Comparison of ENCODE assay signal across 23 cellular contexts in genomic region chr2:124165698-124166097, GRCh38.
DNase-seq lines count a peak whose midpoint lies in the region; ATAC-seq and TF ChIP-seq lines count a peak whose summit lies in the region.
"Had no signal": no experiment of that assay in that cellular context is flagged by ENCODE, and none has a peak within 500 bp of the region (broad histone marks: within the 10 kb centered on the region; RNA-seq: fewer than 3 reads in every experiment).

No MANE protein-coding gene starts in this region.

- no peaks in the 10 kb centered on the region for H3K36me3 Mint-ChIP-seq in GM23338 (ENCODE audit: low read depth)
- H3K36me3 Mint-ChIP-seq in endodermal cell (ENCODE audit: low read depth): no peaks in the 10 kb centered on the region
- H3K36me3 Mint-ChIP-seq: CD14-positive monocyte; CD4-positive, alpha-beta memory T cell; CD4-positive, CD25-positive, alpha-beta regulatory T cell; CD8-positive, alpha-beta memory T cell had no signal

- no peak overlapping the region for H3K27ac ChIP-seq in GM23338 (ENCODE audit: low read depth)
- H3K27ac ChIP-seq in endodermal cell (ENCODE audit: low read depth, low read length): no peak overlapping the region
- H3K27ac ChIP-seq: BLaER1 had no signal

- DNase-seq in GM23338 (ENCODE audit: low spot score) (no peak), endodermal cell (no peak), cardiac septum (ENCODE audit: low spot score) (no peak), SW 1271 (lab: John Stamatoyannopoulos, UW) (no peak)
- DNase-seq: 8988T; ACHN; AML-193; BE2C; C1 segment of cervical spinal cord; CD4-positive, alpha-beta memory T cell; CD4-positive, CD25-positive, alpha-beta regulatory T cell; CD8-positive, alpha-beta memory T cell; COR-L47; DMS 273 treated with DMSO at 0.1 percent for 48 hours; DMS153; DMS79; DND-41; EL; GDM1 had no signal

- H3F3A ChIP-seq in GM23338 (replicated peaks; ENCODE audit: low read depth): no peaks in the 10 kb centered on the region

- no peaks in the 10 kb centered on the region for H3K36me3 ChIP-seq in GM23338 (ENCODE audit: insufficient read depth)
- H3K36me3 ChIP-seq in endodermal cell (ENCODE audit: control insufficient read depth, insufficient read depth, low read length): no peaks in the 10 kb centered on the region
- H3K36me3 ChIP-seq: BE2C, BLaER1 had no signal

- peaks cover 29% of the 10 kb centered on the region for H3K4me1 Mint-ChIP-seq in GM23338
- peaks cover 24% of the 10 kb centered on the region for H3K4me1 Mint-ChIP-seq in endodermal cell
- H3K4me1 Mint-ChIP-seq: CD14-positive monocyte; CD4-positive, alpha-beta memory T cell; CD4-positive, CD25-positive, alpha-beta regulatory T cell; CD8-positive, alpha-beta memory T cell had no signal

- H3K27ac Mint-ChIP-seq in GM23338 (no peak overlapping the region), endodermal cell (no peak overlapping the region)
- H3K27ac Mint-ChIP-seq: CD14-positive monocyte; CD4-positive, alpha-beta memory T cell; CD4-positive, CD25-positive, alpha-beta regulatory T cell; CD8-positive, alpha-beta memory T cell had no signal

- H3K4me3 Mint-ChIP-seq in GM23338 (no peak overlapping the region), endodermal cell (no peak overlapping the region)
- H3K4me3 Mint-ChIP-seq: CD14-positive monocyte; CD4-positive, alpha-beta memory T cell; CD4-positive, CD25-positive, alpha-beta regulatory T cell; CD8-positive, alpha-beta memory T cell had no signal

- no peak overlapping the region for H2AFZ ChIP-seq in GM23338

- no peaks in the 10 kb centered on the region for H3K9me3 ChIP-seq in endodermal cell (ENCODE audit: control insufficient read depth, low read length)
- H3K9me3 ChIP-seq: BE2C, BLaER1 had no signal

- H4K20me1 ChIP-seq in GM23338 (replicated peaks; ENCODE audit: insufficient read depth): no peaks in the 10 kb centered on the region
- H4K20me1 ChIP-seq: BLaER1 had no signal

- H3K27me3 ChIP-seq in GM23338 (ENCODE audit: insufficient read depth): peaks cover 5% of the 10 kb centered on the region; the same call in 1 of the 2 replicates
- H3K27me3 ChIP-seq in endodermal cell (ENCODE audit: control insufficient read depth, insufficient read depth, low read length, poor library complexity, severe bottlenecking): no peaks in the 10 kb centered on the region
- H3K27me3 ChIP-seq: BE2C, BLaER1 had no signal

- 90 to 95% methylated on average over 1 to 6 of the region's 6 CpGs for WGBS in endodermal cell (ENCODE audit: insufficient coverage in 1 of 2, insufficient read length in 1 of 2), 2 experiments

- H3K27me3 Mint-ChIP-seq in GM23338 (ENCODE audit: insufficient read depth, low read depth, poor library complexity) (peaks cover 5% of the 10 kb centered on the region), endodermal cell (ENCODE audit: insufficient read depth) (no peaks in the 10 kb centered on the region)
- H3K27me3 Mint-ChIP-seq: CD4-positive, alpha-beta memory T cell; CD4-positive, CD25-positive, alpha-beta regulatory T cell had no signal

- H3K9me3 Mint-ChIP-seq in GM23338: no peaks in the 10 kb centered on the region
- no peaks in the 10 kb centered on the region for H3K9me3 Mint-ChIP-seq in endodermal cell

- no peak overlapping the region for H3K4me2 ChIP-seq in GM23338
- H3K4me2 ChIP-seq: BLaER1 had no signal

- intact Hi-C loops in cardiac septum (cut with DNase I): no loop called here

- H3K4me3 ChIP-seq in GM23338: no peak overlapping the region
- H3K4me3 ChIP-seq in endodermal cell (ENCODE audit: low read length): no peak overlapping the region
- H3K4me3 ChIP-seq: BLaER1, GM12878 had no signal

- peaks cover 32% of the 10 kb centered on the region for H3K4me1 ChIP-seq in GM23338 (ENCODE audit: insufficient read depth)
- H3K4me1 ChIP-seq in endodermal cell (ENCODE audit: control insufficient read depth, insufficient read depth, low read length): peaks cover 5% of the 10 kb centered on the region
- H3K4me1 ChIP-seq: BE2C, BLaER1 had no signal

- no peak overlapping the region for H3K9ac ChIP-seq in endodermal cell (ENCODE audit: extremely low read depth, low read length, poor library complexity, severe bottlenecking)
- H3K9ac ChIP-seq: BLaER1 had no signal

- TF ChIP-seq CTCF in GM23338 (conservative IDR thresholded peaks at IDR 0.05; ENCODE audit: low read depth in 2 of 2): no peak; a peak in 1 of 4 replicates
- TF ChIP-seq CTCF in endodermal cell (conservative IDR thresholded peaks at IDR 0.05): peak; percentile 38

- H3K79me2 ChIP-seq in GM23338 (replicated peaks; ENCODE audit: insufficient read depth): no peaks in the 10 kb centered on the region

- ATAC-seq in GM23338: peak; percentile 31; the same call in 1 of the 3 replicates
- ATAC-seq in GM18511 (IDR thresholded peaks at IDR 0.05; ENCODE audit: unreplicated experiment): no peak
- ATAC-seq: GM12878 had no signal

- 0 out of 2 replicates have a peak, but pooled peaks cover 14% of the 10 kb centered on the region for H3K9me2 ChIP-seq in GM23338 (ENCODE audit: insufficient read depth)

TF ChIP-seq in GM23338, 12 proteins besides CTCF, POLR2A, EP300 and RAD21:
- TF ChIP-seq ETS1 (IDR thresholded peaks at IDR 0.05): no peak
- no peak for TF ChIP-seq POLR2AphosphoS5 (IDR thresholded peaks at IDR 0.05; ENCODE audit: low read depth)
- TF ChIP-seq EZH2 (IDR thresholded peaks at IDR 0.05; ENCODE audit: low read depth, unreplicated experiment): no peak
- TF ChIP-seq REST (IDR thresholded peaks at IDR 0.05; ENCODE audit: unreplicated experiment): no peak
- TF ChIP-seq CREB1 (CRISPR knock-in tag; IDR thresholded peaks at IDR 0.05; ENCODE audit: low read depth): no peak
- no peak for TF ChIP-seq ZNF331 (CRISPR knock-in tag; IDR thresholded peaks at IDR 0.05; ENCODE audit: low read depth)
- TF ChIP-seq STAT1 (IDR thresholded peaks at IDR 0.05; ENCODE audit: unreplicated experiment): no peak
